15 cellular contexts compared by ENCODE assay signal in genomic region chr17:65388911-65389310, GRCh38.
DNase-seq lines count a peak whose midpoint lies in the region; ATAC-seq and TF ChIP-seq lines count a peak whose summit lies in the region.
"Had no signal": no experiment of that assay in that cellular context is flagged by ENCODE, and none has a peak within 500 bp of the region (broad histone marks: within the 10 kb centered on the region; RNA-seq: fewer than 3 reads in every experiment).

No MANE protein-coding gene starts in this region.

- 48% methylated on average over 1 of the region's 1 CpG for WGBS in smooth muscle cell (ENCODE audit: low lambda C conversion rate)

- H3K27me3 ChIP-seq in BJ (ENCODE audit: control insufficient read depth, insufficient read depth, low read length) (no peaks in the 10 kb centered on the region), adipocyte (replicated peaks; ENCODE audit: control insufficient read depth, insufficient read depth, low read length) (peaks cover 3% of the 10 kb centered on the region), smooth muscle cell (ENCODE audit: low read depth) (no peaks in the 10 kb centered on the region), SJCRH30 (no peaks in the 10 kb centered on the region)

- no peak overlapping the region for H3K9ac ChIP-seq in adipocyte (ENCODE audit: low read length)
- no peak overlapping the region for H3K9ac ChIP-seq in smooth muscle cell (ENCODE audit: low read depth)
- H3K9ac ChIP-seq: KMS-11 had no signal

- H3K36me3 ChIP-seq in BJ (ENCODE audit: control insufficient read depth, insufficient read depth, low read length) (no peaks in the 10 kb centered on the region), adipocyte (ENCODE audit: control insufficient read depth, insufficient read depth, low read length, severe bottlenecking) (no peaks in the 10 kb centered on the region), smooth muscle cell (ENCODE audit: low read depth) (no peaks in the 10 kb centered on the region), SJCRH30 (no peaks in the 10 kb centered on the region)

- peak overlapping the region; percentile 45 for H3K4me2 ChIP-seq in smooth muscle cell
- H3K4me2 ChIP-seq: KMS-11 had no signal

- CTCF ChIA-PET in BJ (lab: Yijun Ruan, JAX), result interaction anchor here (0.7 to 1.2 kb wide), 3 partner anchors 11 to 167 kb away, joined by 3 to 5 read pairs (median 3); no protein-coding TSS in a partner anchor

- POLR2A ChIA-PET in BJ (lab: Charles Lee), result no interaction called here

- no peaks in the 10 kb centered on the region for H3K79me2 ChIP-seq in smooth muscle cell (ENCODE audit: low read depth)

- TF ChIP-seq CTCF in BJ (IDR thresholded peaks at IDR 0.05; ENCODE audit: insufficient read depth, low read depth, low read length), result no peak
- no peak for TF ChIP-seq CTCF in smooth muscle cell (IDR thresholded peaks at IDR 0.05; ENCODE audit: borderline replicate concordance, insufficient read depth, poor library complexity, severe bottlenecking)

- H3K9me3 ChIP-seq in adipocyte (ENCODE audit: control insufficient read depth, low read length) (peaks cover 2% of the 10 kb centered on the region), smooth muscle cell (replicated peaks; ENCODE audit: low read depth) (no peaks in the 10 kb centered on the region), SJCRH30 (replicated peaks) (no peaks in the 10 kb centered on the region)

- no peaks in the 10 kb centered on the region for H4K20me1 ChIP-seq in smooth muscle cell (ENCODE audit: low read depth)

- H3K27ac ChIP-seq in smooth muscle cell (ENCODE audit: low read depth), result peak overlapping the region; percentile 71
- H3K27ac ChIP-seq in SJCRH30, result no peak overlapping the region
- H3K27ac ChIP-seq: KMS-11 had no signal

- no peak for ATAC-seq in HG03521 (IDR thresholded peaks at IDR 0.05; ENCODE audit: unreplicated experiment)
- ATAC-seq: HepG2 had no signal

- DNase-seq in BJ (ENCODE audit: low read depth), result peak; percentile 45
- DNase-seq in adipocyte (ENCODE audit: low read depth), result peak; percentile 76
- peak; percentile 13 for DNase-seq in fibroblast of the conjunctiva (ENCODE audit: low read depth)
- no peak for DNase-seq in smooth muscle cell (lab: John Stamatoyannopoulos, UW; ENCODE audit: unreplicated experiment)
- no peak for DNase-seq in NCI-H1092 (lab: John Stamatoyannopoulos, UW)
- no peak for DNase-seq in SJCRH30
- DNase-seq: C1 segment of cervical spinal cord, COR-L47, DMS153, NCI-H1092 treated with DMSO at 0.1 percent for 48 hours, NCI-H1694 treated with DMSO at 0.1 percent for 48 hours, NCI-H345 had no signal

- no peak overlapping the region for H3K4me3 ChIP-seq in BJ (ENCODE audit: low read depth, low read length)
- H3K4me3 ChIP-seq in adipocyte (ENCODE audit: low read length), result no peak overlapping the region
- H3K4me3 ChIP-seq in smooth muscle cell, result no peak overlapping the region
- H3K4me3 ChIP-seq in SJCRH30, result no peak overlapping the region

- peaks cover 3% of the 10 kb centered on the region for H3F3A ChIP-seq in smooth muscle cell (ENCODE audit: low read depth)

- H3K4me1 ChIP-seq in adipocyte (ENCODE audit: control insufficient read depth, insufficient read depth, low read length) (peaks cover 18% of the 10 kb centered on the region), smooth muscle cell (ENCODE audit: low read depth) (no peaks in the 10 kb centered on the region), SJCRH30 (no peaks in the 10 kb centered on the region)

- no peak overlapping the region for H2AFZ ChIP-seq in smooth muscle cell (ENCODE audit: low read depth)

Comparison
In these comparisons a context has a peak if more than half of its experiments do, and no peak if none do; other contexts are left out.
1. DNase-seq: peak in BJ (single experiment), adipocyte (single experiment) and fibroblast of the conjunctiva (single experiment); none in smooth muscle cell (single experiment), NCI-H1092 (single experiment) and SJCRH30 (0 of 2).